9 cellular contexts compared by ENCODE assay signal in the genomic region with DNA sequence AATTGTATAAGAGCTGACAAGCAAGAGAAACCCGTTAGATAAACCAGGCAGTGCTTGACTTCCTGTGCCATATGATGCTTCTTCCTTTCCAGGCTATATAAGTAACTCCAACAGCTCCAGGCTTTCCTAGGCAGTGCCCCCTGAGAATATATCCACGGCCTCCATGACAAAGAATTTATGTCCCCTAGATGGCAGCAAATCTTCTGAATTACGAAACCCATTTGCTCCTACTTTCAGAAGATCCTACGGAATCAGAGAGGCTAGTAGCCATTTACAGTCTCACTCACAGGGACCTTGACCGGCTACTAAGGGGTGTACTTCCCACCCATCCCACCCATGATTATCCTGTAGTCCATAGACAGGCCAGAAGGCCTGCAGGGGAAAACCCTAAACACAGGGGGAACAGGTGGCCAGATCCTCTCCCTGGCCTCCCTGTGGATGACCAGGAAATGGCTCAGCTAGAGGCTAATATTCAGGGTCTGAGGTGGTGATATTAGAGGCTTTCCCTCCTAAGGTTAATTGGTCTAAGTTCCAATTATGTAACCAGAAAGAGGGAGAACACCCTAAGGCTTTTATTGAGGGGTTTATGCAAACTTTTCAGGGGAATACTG.
DNase-seq lines count a peak whose midpoint lies in the region; ATAC-seq and TF ChIP-seq lines count a peak whose summit lies in the region.
"Had no signal": no experiment of that assay in that cellular context is flagged by ENCODE, and none has a peak within 500 bp of the region (broad histone marks: within the 10 kb centered on the region; RNA-seq: fewer than 3 reads in every experiment).

No MANE protein-coding gene starts in this region.

- no peak overlapping the region for H3K4me2 ChIP-seq in smooth muscle cell

- no peaks in the 10 kb centered on the region for H3F3A ChIP-seq in smooth muscle cell (ENCODE audit: low read depth)

- no peak overlapping the region for H3K9ac ChIP-seq in smooth muscle cell (ENCODE audit: low read depth)

- no peak overlapping the region for H3K27ac ChIP-seq in smooth muscle cell (ENCODE audit: low read depth)

- peak; percentile 54 for DNase-seq in SIG-M5 treated with dmso at 0.1 percent for 504 hours (lab: John Stamatoyannopoulos, UW; ENCODE audit: unreplicated experiment)
- DNase-seq in SIG-M5 (lab: John Stamatoyannopoulos, UW): no peak
- peak; percentile 24 for DNase-seq in NCI-H774 (lab: John Stamatoyannopoulos, UW)
- peak; percentile 29 for DNase-seq in fibroblast of pulmonary artery (ENCODE audit: low read depth)
- DNase-seq in smooth muscle cell (lab: John Stamatoyannopoulos, UW; ENCODE audit: unreplicated experiment): no peak
- no peak for DNase-seq in NCI-H2029 (lab: John Stamatoyannopoulos, UW)
- no peak for DNase-seq in activated CD4-positive, alpha-beta T cell treated with anti-CD3 and anti-CD28 coated beads for 4 hours
- DNase-seq: DMS79 treated with DMSO at 0.1 percent for 48 hours had no signal

- H4K20me1 ChIP-seq in smooth muscle cell (ENCODE audit: low read depth): no peaks in the 10 kb centered on the region

- H3K36me3 ChIP-seq in smooth muscle cell (ENCODE audit: low read depth): no peaks in the 10 kb centered on the region

- H3K79me2 ChIP-seq in smooth muscle cell (ENCODE audit: low read depth): no peaks in the 10 kb centered on the region

- TF ChIP-seq CTCF in fibroblast of pulmonary artery (IDR thresholded peaks at IDR 0.05; ENCODE audit: low read length, missing control alignments) (peak; percentile 34), smooth muscle cell (IDR thresholded peaks at IDR 0.05; ENCODE audit: borderline replicate concordance, insufficient read depth, poor library complexity, severe bottlenecking) (peak; percentile 29)

- no peak for ATAC-seq in GM21367 (IDR thresholded peaks at IDR 0.05; ENCODE audit: unreplicated experiment)

- WGBS in smooth muscle cell (ENCODE audit: low lambda C conversion rate): 56% methylated on average over 5 of the region's 5 CpGs

- no peaks in the 10 kb centered on the region for H3K9me3 ChIP-seq in smooth muscle cell (replicated peaks; ENCODE audit: low read depth)

- H3K4me3 ChIP-seq in fibroblast of pulmonary artery (replicated peaks; ENCODE audit: low read depth, low read length) (no peak overlapping the region), smooth muscle cell (no peak overlapping the region)

- H3K4me1 ChIP-seq in smooth muscle cell (ENCODE audit: low read depth): no peaks in the 10 kb centered on the region

- no peak overlapping the region for H2AFZ ChIP-seq in smooth muscle cell (ENCODE audit: low read depth)

- H3K27me3 ChIP-seq in smooth muscle cell (ENCODE audit: low read depth): no peaks in the 10 kb centered on the region

Comparison
In these comparisons a context has a peak if more than half of its experiments do, and no peak if none do; other contexts are left out.
1. DNase-seq: peak in SIG-M5 treated with dmso at 0.1 percent for 504 hours (single experiment), NCI-H774 (single experiment) and fibroblast of pulmonary artery (single experiment); none in SIG-M5 (single experiment), smooth muscle cell (single experiment), NCI-H2029 (single experiment) and activated CD4-positive, alpha-beta T cell treated with anti-CD3 and anti-CD28 coated beads for 4 hours (0 of 2).